In genomic region chr14:64170190-64170589, GRCh38 we compare ENCODE assay signal across 27 cellular contexts.
DNase-seq lines count a peak whose midpoint lies in the region; ATAC-seq and TF ChIP-seq lines count a peak whose summit lies in the region.
"Had no signal": no experiment of that assay in that cellular context is flagged by ENCODE, and none has a peak within 500 bp of the region (broad histone marks: within the 10 kb centered on the region; RNA-seq: fewer than 3 reads in every experiment).

No MANE protein-coding gene starts in this region.

- no peak for TF ChIP-seq CTCF in OCI-LY1 (IDR thresholded peaks at IDR 0.05; ENCODE audit: low read length)

- H3K4me1 Mint-ChIP-seq in naive B cell = peaks cover 4 to 21% (median 5%) of the 10 kb centered on the region in 3 donors
- H3K4me1 Mint-ChIP-seq: natural killer cell had no signal

- no peaks in the 10 kb centered on the region for H3K27me3 Mint-ChIP-seq in naive B cell

- H3K27ac Mint-ChIP-seq in naive B cell = peak overlapping the region in 4 of 6 donors; percentile 4 to 90 (median 62)
- H3K27ac Mint-ChIP-seq: activated naive CD4-positive, alpha-beta T cell treated with anti-CD3 and anti-CD28 coated beads, Interleukin-2, amount 50 U/mL, for 72 hours; CD8-positive, alpha-beta T cell; T-helper 2 cell treated with Interferon-gamma antibody and Interleukin-4, amounts not matched to agents 5 μg/mL and 100 μg/mL, for 36 hours had no signal

- H3K9me2 ChIP-seq in OCI-LY1 (ENCODE audit: low read depth, low read length) = no peaks in the 10 kb centered on the region

- ATAC-seq in GM18867 (IDR thresholded peaks at IDR 0.05; ENCODE audit: unreplicated experiment) = peak; percentile 46
- ATAC-seq in HG02870 (IDR thresholded peaks at IDR 0.05; ENCODE audit: unreplicated experiment) = peak; percentile 80
- ATAC-seq in naive B cell (ENCODE audit: low read depth in 2 of 2) = peak; percentile 88 to 97
- ATAC-seq: activated naive CD4-positive, alpha-beta T cell treated with anti-CD3 and anti-CD28 coated beads, Interleukin-2, amount 50 U/mL, for 72 hours; CD8-positive, alpha-beta T cell; heart right ventricle; natural killer cell; PC-3 had no signal

- no peaks in the 10 kb centered on the region for H4K20me1 ChIP-seq in OCI-LY1 (ENCODE audit: insufficient read depth, low read length)

- no peaks in the 10 kb centered on the region for H3K9me3 Mint-ChIP-seq in naive B cell
- H3K9me3 Mint-ChIP-seq: activated naive CD4-positive, alpha-beta T cell treated with anti-CD3 and anti-CD28 coated beads, Interleukin-2, amount 50 U/mL, for 72 hours; CD8-positive, alpha-beta T cell; natural killer cell; T-helper 2 cell treated with Interferon-gamma antibody and Interleukin-4, amounts not matched to agents 5 μg/mL and 100 μg/mL, for 36 hours had no signal

- H3K4me1 ChIP-seq in OCI-LY1 (ENCODE audit: insufficient read depth, low read length, severe bottlenecking) = peaks cover 30% of the 10 kb centered on the region
- H3K4me1 ChIP-seq: BE2C, esophagus squamous epithelium, heart right ventricle, tibial artery had no signal

- no peak overlapping the region; the same call in 1 of the 2 replicates for H3K9ac ChIP-seq in OCI-LY1 (ENCODE audit: low read length)

- H3K9me3 ChIP-seq in OCI-LY1 (ENCODE audit: low read length) = no peaks in the 10 kb centered on the region
- H3K9me3 ChIP-seq: BE2C, esophagus squamous epithelium, heart right ventricle, tibial artery had no signal

- H3K27me3 ChIP-seq in OCI-LY1 (ENCODE audit: insufficient read depth, low read length) = no peaks in the 10 kb centered on the region
- H3K27me3 ChIP-seq: BE2C, dorsolateral prefrontal cortex, esophagus squamous epithelium, heart right ventricle, tibial artery had no signal

- H3K4me3 ChIP-seq in OCI-LY1 (ENCODE audit: low read depth, low read length, poor library complexity, severe bottlenecking) = no peak overlapping the region
- H3K4me3 ChIP-seq: dorsolateral prefrontal cortex, esophagus squamous epithelium, heart right ventricle, tibial artery had no signal

- peak; percentile 24 for DNase-seq in naive B cell
- DNase-seq in RKO (ENCODE audit: low spot score) = no peak
- no peak for DNase-seq in activated effector memory CD4-positive, alpha-beta T cell treated with anti-CD3 and anti-CD28 coated beads, Interleukin-2, amount 50 U/mL, for 16 hours
- no peak for DNase-seq in midbrain (lab: John Stamatoyannopoulos, UW)
- no peak for DNase-seq in NCI-H226
- DNase-seq: activated CD4-positive, alpha-beta T cell treated with anti-CD3 and anti-CD28 coated beads for 4 hours; BE2C; CD8-positive, alpha-beta T cell; dorsolateral prefrontal cortex; esophagus squamous epithelium; heart right ventricle; KG1; kidney; natural killer cell; NCI-H1436; NCI-H2081 treated with DMSO at 0.1 percent for 48 hours; NCI-H748 treated with DMSO at 0.1 percent for 48 hours; PC-3; Right ventricle myocardium superior; stimulated activated CD4-positive, alpha-beta T cell treated with anti-CD3 and anti-CD28 coated beads, Interleukin-4, amount 100 ng/mL, for 1 hour; tibial artery had no signal

- H3K4me3 Mint-ChIP-seq in naive B cell = peak overlapping the region in 2 of 8 donors; percentile 7 to 53
- H3K4me3 Mint-ChIP-seq: CD8-positive, alpha-beta T cell; natural killer cell; T-helper 2 cell treated with Interferon-gamma antibody and Interleukin-4, amounts not matched to agents 5 μg/mL and 100 μg/mL, for 36 hours had no signal

- H3K36me3 Mint-ChIP-seq in naive B cell = no peaks in the 10 kb centered on the region
- H3K36me3 Mint-ChIP-seq: activated naive CD4-positive, alpha-beta T cell treated with anti-CD3 and anti-CD28 coated beads, Interleukin-2, amount 50 U/mL, for 72 hours had no signal

- H3F3A ChIP-seq in OCI-LY1 (ENCODE audit: insufficient read depth, low read length) = no peaks in the 10 kb centered on the region

- H3K79me2 ChIP-seq in OCI-LY1 (ENCODE audit: insufficient read depth, low read length) = no peaks in the 10 kb centered on the region

- H2AFZ ChIP-seq in OCI-LY1 (ENCODE audit: low read length) = no peak overlapping the region

- H3K27ac ChIP-seq in OCI-LY1 (ENCODE audit: low read depth, low read length, poor library complexity, severe bottlenecking) = peak overlapping the region; percentile 74
- H3K27ac ChIP-seq: dorsolateral prefrontal cortex, esophagus squamous epithelium, heart right ventricle, HL-60, tibial artery had no signal

- H3K36me3 ChIP-seq in OCI-LY1 (ENCODE audit: insufficient read depth, low read length) = peaks cover 74% of the 10 kb centered on the region

- H3K4me2 ChIP-seq in OCI-LY1 (ENCODE audit: low read length) = peak overlapping the region; percentile 8; the same call in 1 of the 2 replicates
